In genomic region chr1:220336391-220337065, GRCh38 we compare ENCODE assay signal across 18 cellular contexts.
DNase-seq lines count a peak whose midpoint lies in the region; ATAC-seq and TF ChIP-seq lines count a peak whose summit lies in the region.
"Had no signal": no experiment of that assay in that cellular context is flagged by ENCODE, and none has a peak within 500 bp of the region (broad histone marks: within the 10 kb centered on the region; RNA-seq: fewer than 3 reads in every experiment).

No MANE protein-coding gene starts in this region.

- H3K36me3 ChIP-seq in HUES48 (ENCODE audit: control insufficient read depth, insufficient read depth, low read length) (no peaks in the 10 kb centered on the region), thyroid gland (no peaks in the 10 kb centered on the region)
- H3K36me3 ChIP-seq: prostate gland, tibial nerve had no signal

- peak; percentile 82 for DNase-seq in RWPE1 (ENCODE audit: low spot score)
- no peak for DNase-seq in thyroid gland
- no peak for DNase-seq in amygdala (lab: John Stamatoyannopoulos, UW)
- no peak for DNase-seq in stimulated activated CD8-positive, alpha-beta memory T cell treated with anti-CD3 and anti-CD28 coated beads, Interleukin-4, amount 100 ng/mL, for 48 hours
- DNase-seq in NOMO-1 (lab: John Stamatoyannopoulos, UW; ENCODE audit: unreplicated experiment in 2 of 2), result no peak
- DNase-seq: activated CD4-positive, CD25-positive, alpha-beta regulatory T cell treated with anti-CD3 and anti-CD28 coated beads, Interleukin-2, amount 50 U/mL, for 72 hours; activated CD8-positive, alpha-beta memory T cell treated with anti-CD3 and anti-CD28 coated beads for 24 hours; activated T-cell treated with anti-CD3 and anti-CD28 coated beads, Interleukin-2, amount 50 U/mL, for 72 hours; AML-193; effector memory CD4-positive, alpha-beta T cell; NCI-H1930; NCI-H226; NK-92 treated with Interleukin-12 subunit alpha and Interleukin-12 subunit beta, amount 100 ng/mL, for 24 hours; stimulated activated naive CD8-positive, alpha-beta T cell treated with anti-CD3 and anti-CD28 coated beads, Interleukin-15, Interleukin-2, amounts not matched to agents 100 U/mL and 50 U/mL, for 24 hours had no signal

- 64 to 66% methylated on average over 6 of the region's 6 CpGs for WGBS in thyroid gland, 2 donors

- POLR2A ChIA-PET in RWPE1 (lab: Yijun Ruan, JAX; ENCODE audit: low non-redundant PET), result no interaction called here

- H3K27me3 ChIP-seq in HUES48 (ENCODE audit: control insufficient read depth, insufficient read depth, low read length), result no peaks in the 10 kb centered on the region
- no peaks in the 10 kb centered on the region for H3K27me3 ChIP-seq in thyroid gland
- H3K27me3 ChIP-seq: tibial nerve had no signal

- ATAC-seq in esophagus mucosa, result peak; percentile 98
- ATAC-seq: activated T-cell treated with anti-CD3 and anti-CD28 coated beads, Interleukin-2, amount 50 U/mL, for 72 hours; stimulated activated naive CD8-positive, alpha-beta T cell treated with anti-CD3 and anti-CD28 coated beads, Interleukin-15, Interleukin-2, amounts not matched to agents 100 U/mL and 50 U/mL, for 24 hours had no signal

- CTCF ChIA-PET in RWPE1 (lab: Yijun Ruan, JAX), result interaction anchor here (0.5 to 1.6 kb wide), 4 partner anchors 25 to 1451 kb away, joined by 3 to 5 read pairs (median 4); no protein-coding TSS in a partner anchor

- TF ChIP-seq POLR2A in thyroid gland (IDR thresholded peaks at IDR 0.05), result no peak

- H3K9ac ChIP-seq in HUES48 (ENCODE audit: low read depth, low read length), result no peak overlapping the region

- peak overlapping the region; percentile 96 for H3K27ac ChIP-seq in HUES48 (ENCODE audit: low read depth, low read length)
- 0 out of 2 replicates have a peak overlapping the region, but pooled peaks have one; percentile 21 for H3K27ac ChIP-seq in RWPE1
- peak overlapping the region; percentile 84 to 85 (median 85) for H3K27ac ChIP-seq in thyroid gland
- H3K27ac ChIP-seq: prostate gland, tibial nerve had no signal

- H3K9me3 ChIP-seq in HUES48 (ENCODE audit: control insufficient read depth, insufficient read depth, low read length) (no peaks in the 10 kb centered on the region), thyroid gland (no peaks in the 10 kb centered on the region)
- H3K9me3 ChIP-seq: prostate gland, tibial nerve had no signal

- TF ChIP-seq CTCF in RWPE1 (conservative IDR thresholded peaks at IDR 0.05; ENCODE audit: low read depth) (no peak), thyroid gland (IDR thresholded peaks at IDR 0.05) (no peak)

- H3K4me1 ChIP-seq in HUES48 (ENCODE audit: control insufficient read depth, insufficient read depth, low read length) (peaks cover 36% of the 10 kb centered on the region), thyroid gland (peaks cover 25 to 27% of the 10 kb centered on the region in 2 donors)
- H3K4me1 ChIP-seq: prostate gland, tibial nerve had no signal

- intact Hi-C loops in thyroid gland (cut with DNase I), result no loop called here

- H3K4me3 ChIP-seq in HUES48 (ENCODE audit: low read depth, low read length), result no peak overlapping the region
- no peak overlapping the region for H3K4me3 ChIP-seq in thyroid gland (replicated peaks in 1 of 3)
- H3K4me3 ChIP-seq: prostate gland, tibial nerve had no signal

Comparison
In these comparisons a context has a peak if more than half of its experiments do, and no peak if none do; other contexts are left out.
1. H3K27ac ChIP-seq: peak in every context shown above with its lines; median percentile 96 in HUES48; 85 in thyroid gland; 21 in RWPE1.